ENCODE assay signal across 12 cellular contexts in genomic region chr22:33803371-33803770, GRCh38.
A peak's percentile ranks its signal among the peaks of the same experiment; 100 is the strongest.
DNase-seq lines count a peak whose midpoint lies in the region; TF ChIP-seq lines count a peak whose summit lies in the region.
"Had no signal": no experiment of that assay in that cellular context is flagged by ENCODE, and none has a peak within 500 bp of the region (broad histone marks: within the 10 kb centered on the region; RNA-seq: fewer than 3 reads in every experiment).

No MANE protein-coding gene starts in this region.

- peak overlapping the region; percentile 66 for H3K4me2 ChIP-seq in fibroblast of lung (ENCODE audit: extremely low read depth, insufficient read depth, low read length)
- H3K4me2 ChIP-seq in osteoblast (ENCODE audit: insufficient read depth, low read length): peak overlapping the region; percentile 49

- peak overlapping the region; percentile 57 for H2AFZ ChIP-seq in fibroblast of lung (ENCODE audit: low read length)
- no peak overlapping the region for H2AFZ ChIP-seq in osteoblast (ENCODE audit: low read length)
- H2AFZ ChIP-seq: parathyroid adenoma had no signal

- H3K79me2 ChIP-seq in fibroblast of lung (ENCODE audit: control insufficient read depth, insufficient read depth, low read length) (no peaks in the 10 kb centered on the region), osteoblast (ENCODE audit: insufficient read depth, low read length) (no peaks in the 10 kb centered on the region)
- H3K79me2 ChIP-seq: parathyroid adenoma had no signal

- peaks cover 24% of the 10 kb centered on the region for H3K4me1 ChIP-seq in fibroblast of lung (ENCODE audit: control insufficient read depth, extremely low read depth, insufficient read depth, low read length)
- peaks cover 15% of the 10 kb centered on the region for H3K4me1 ChIP-seq in osteoblast (ENCODE audit: insufficient read depth, low read length)
- H3K4me1 ChIP-seq: HAP-1, parathyroid adenoma had no signal

- no peaks in the 10 kb centered on the region for H4K20me1 ChIP-seq in fibroblast of lung (ENCODE audit: control insufficient read depth, extremely low read depth, insufficient read depth, low read length)
- H4K20me1 ChIP-seq in osteoblast (ENCODE audit: insufficient read depth, low read length): no peaks in the 10 kb centered on the region

- TF ChIP-seq CTCF in AG09309 (IDR thresholded peaks at IDR 0.05; ENCODE audit: control insufficient read depth, insufficient read depth, low read depth, low read length, missing control alignments) (no peak), fibroblast of lung (conservative IDR thresholded peaks at IDR 0.05 in 1 of 2, IDR thresholded peaks at IDR 0.05 in 1 of 2; ENCODE audit: low read depth in 1 of 2, low read length in 2 of 2) (no peak), osteoblast (IDR thresholded peaks at IDR 0.05; ENCODE audit: extremely low read depth, low read depth, low read length) (no peak)

- H3K4me3 ChIP-seq in AG09309 (ENCODE audit: control insufficient read depth, low read depth, low read length): no peak overlapping the region
- peak overlapping the region in 2 of 4 experiments; percentile 9 to 12 for H3K4me3 ChIP-seq in fibroblast of lung (replicated peaks in 1 of 4; ENCODE audit: control extremely low read depth in 1 of 4, insufficient read depth in 1 of 4, low read depth in 3 of 4, low read length in 4 of 4)
- no peak overlapping the region for H3K4me3 ChIP-seq in osteoblast (ENCODE audit: insufficient read depth, low read length)
- H3K4me3 ChIP-seq: HAP-1 had no signal

- H3K27ac ChIP-seq in fibroblast of lung (ENCODE audit: insufficient read depth, low read length): peak overlapping the region; percentile 75
- H3K27ac ChIP-seq in osteoblast (ENCODE audit: low read depth, low read length): peak overlapping the region; percentile 52
- H3K27ac ChIP-seq: parathyroid adenoma had no signal

- H3K9ac ChIP-seq in fibroblast of lung (ENCODE audit: insufficient read depth, low read length): no peak overlapping the region
- H3K9ac ChIP-seq: parathyroid adenoma had no signal

- H3K9me3 ChIP-seq in fibroblast of lung (ENCODE audit: control insufficient read depth, insufficient read depth, low read depth, low read length) (no peaks in the 10 kb centered on the region), osteoblast (ENCODE audit: low read depth, low read length) (no peaks in the 10 kb centered on the region)

- H3K36me3 ChIP-seq in fibroblast of lung (ENCODE audit: control insufficient read depth, insufficient read depth, low read length) (no peaks in the 10 kb centered on the region), osteoblast (ENCODE audit: insufficient read depth, low read length) (no peaks in the 10 kb centered on the region)
- H3K36me3 ChIP-seq: HAP-1 had no signal

- DNase-seq in AG09309 (ENCODE audit: low read depth) (peak; percentile 80), NCI-H226 (peak; percentile 80), fibroblast of lung (ENCODE audit: low read depth in 2 of 2) (peak; percentile 86 to 90), osteoblast (ENCODE audit: insufficient read length, low spot score, missing footprints) (peak; percentile 72), NCI-H2227 treated with DMSO at 0.1 percent for 48 hours (lab: John Stamatoyannopoulos, UW) (no peak), SW480 (ENCODE audit: low spot score) (no peak), NCI-H2227 (lab: John Stamatoyannopoulos, UW; ENCODE audit: unreplicated experiment) (no peak)
- DNase-seq in stimulated activated CD4-positive, alpha-beta T cell treated with anti-CD3 and anti-CD28 coated beads, Interleukin-4, amount 100 ng/mL, for 1 hour: no peak
- DNase-seq: C1 segment of cervical spinal cord, MV-4-11 had no signal

- H3K27me3 ChIP-seq in fibroblast of lung (ENCODE audit: control insufficient read depth, insufficient read depth, low read length): no peaks in the 10 kb centered on the region
- no peaks in the 10 kb centered on the region for H3K27me3 ChIP-seq in osteoblast (ENCODE audit: insufficient read depth, low read length)

Comparison
In these comparisons a context has a peak if more than half of its experiments do, and no peak if none do; other contexts are left out.
1. DNase-seq: peak in AG09309 (single experiment), NCI-H226 (single experiment), fibroblast of lung (2 of 2) and osteoblast (single experiment); none in stimulated activated CD4-positive, alpha-beta T cell treated with anti-CD3 and anti-CD28 coated beads, Interleukin-4, amount 100 ng/mL, for 1 hour (single experiment), NCI-H2227 treated with DMSO at 0.1 percent for 48 hours (single experiment), SW480 (single experiment) and NCI-H2227 (single experiment).